In the genomic region with DNA sequence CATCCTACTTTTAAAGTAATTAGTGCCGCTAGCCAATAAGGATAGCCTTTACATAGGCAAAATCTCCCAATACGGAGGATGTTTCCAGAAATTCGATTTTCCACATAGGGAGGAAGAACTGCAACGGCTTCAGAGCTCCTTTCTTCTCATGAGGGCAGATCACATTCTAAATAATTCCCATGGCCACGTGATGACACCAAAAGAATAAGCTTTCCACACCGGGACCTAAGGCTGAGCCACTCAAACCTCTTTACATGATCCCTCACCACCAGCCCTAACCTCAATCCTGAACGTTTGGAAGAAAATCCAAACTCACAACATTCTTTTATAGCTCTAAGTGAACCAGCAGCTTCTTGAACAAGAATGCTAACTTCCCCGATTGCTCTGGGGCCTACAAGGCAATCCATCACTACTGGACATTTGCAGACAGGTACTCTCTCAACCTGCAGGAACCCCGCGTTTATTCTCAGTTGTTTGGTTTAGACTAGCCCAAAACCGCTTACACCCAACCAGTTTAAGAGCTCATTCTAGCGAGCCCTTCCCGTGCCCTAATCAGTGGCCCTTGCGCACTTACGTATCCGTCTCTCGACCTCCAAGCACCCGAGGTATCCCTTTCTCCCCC, we compare ENCODE assay signal across 8 cellular contexts. TPM values are rescaled to one million over a fixed set of nuclear protein-coding genes. Genes with fewer than 3 reads are reported as not detected.
A peak's percentile ranks its signal among the peaks of the same experiment; 100 is the strongest.
DNase-seq lines count a peak whose midpoint lies in the region; ATAC-seq and TF ChIP-seq lines count a peak whose summit lies in the region.

No MANE protein-coding gene starts in this region.

- peak overlapping the region; percentile 87 for H3K4me2 ChIP-seq in hepatocyte

- H3K27me3 Mint-ChIP-seq in activated CD8-positive, alpha-beta T cell treated with anti-CD3 and anti-CD28 coated beads, Interleukin-2, amount 10 ng/mL, durations not matched to agents 7 days and 5 days (ENCODE audit: low read depth), result peaks cover 4% of the 10 kb centered on the region

- peaks cover 21% of the 10 kb centered on the region for H3K4me1 ChIP-seq in HUES64 (ENCODE audit: insufficient read depth, low read length)
- H3K4me1 ChIP-seq in hepatocyte (ENCODE audit: insufficient read depth), result peaks cover 16% of the 10 kb centered on the region
- peaks cover 11 to 23% (median 19%) of the 10 kb centered on the region in 3 donors for H3K4me1 ChIP-seq in skeletal muscle tissue (ENCODE audit: control insufficient read depth in 3 of 3, insufficient read depth in 3 of 3, low read length in 3 of 3)

- POLR2A ChIA-PET in activated CD8-positive, alpha-beta T cell treated with anti-CD3 and anti-CD28 coated beads, Interleukin-2, amount 10 ng/mL, durations not matched to agents 7 days and 5 days (lab: Charles Lee), result interaction anchor here (0.7 to 2.6 kb wide), 3 partner anchors 14 to 58 kb away, joined by 3 to 21 read pairs (median 8); partner anchors contain the start of gene IPO8

- WGBS in HUES64, result 3% methylated on average over 18 of the region's 18 CpGs
- 14% methylated on average over 18 of the region's 18 CpGs for WGBS in hepatocyte (ENCODE audit: low lambda C conversion rate, missing lambda C conversion rate)

- H2AFZ ChIP-seq in hepatocyte, result peak overlapping the region; percentile 86

- peak overlapping the region; percentile 70 for H3K9ac ChIP-seq in HUES64 (ENCODE audit: low read depth, low read length)
- peak overlapping the region; percentile 76 to 83 (median 78) for H3K9ac ChIP-seq in skeletal muscle tissue (ENCODE audit: low read depth in 1 of 3, low read length in 3 of 3)

- peak overlapping the region; percentile 82 for H3K27ac Mint-ChIP-seq in activated CD8-positive, alpha-beta T cell treated with anti-CD3 and anti-CD28 coated beads, Interleukin-2, amount 10 ng/mL, durations not matched to agents 7 days and 5 days

- peaks cover 44% of the 10 kb centered on the region for H3K79me2 ChIP-seq in hepatocyte

- H4K20me1 ChIP-seq in hepatocyte (ENCODE audit: insufficient read depth, poor library complexity, severe bottlenecking), result peaks cover 2% of the 10 kb centered on the region

- H3K4me3 Mint-ChIP-seq in activated CD8-positive, alpha-beta T cell treated with anti-CD3 and anti-CD28 coated beads, Interleukin-2, amount 10 ng/mL, durations not matched to agents 7 days and 5 days, result peak overlapping the region; percentile 87

- H3K9me2 ChIP-seq in hepatocyte (replicated peaks; ENCODE audit: insufficient read depth), result no peaks in the 10 kb centered on the region

- TF ChIP-seq CTCF in hepatocyte (IDR thresholded peaks at IDR 0.05; ENCODE audit: poor library complexity), result no peak

- no peaks in the 10 kb centered on the region for H3K9me3 ChIP-seq in HUES64 (ENCODE audit: insufficient read depth, low read depth, low read length)
- H3K9me3 ChIP-seq in hepatocyte (ENCODE audit: low read depth), result no peaks in the 10 kb centered on the region
- no peaks in the 10 kb centered on the region for H3K9me3 ChIP-seq in skeletal muscle tissue (ENCODE audit: control insufficient read depth in 3 of 3, low read length in 3 of 3)

- H3K27ac ChIP-seq in HUES64 (ENCODE audit: low read depth, low read length) (peak overlapping the region; percentile 75; the same call in 1 of the 2 replicates), hepatocyte (peak overlapping the region; percentile 76), skeletal muscle tissue (ENCODE audit: low read depth, low read length) (peak overlapping the region; percentile 85)

- peaks cover 4% of the 10 kb centered on the region for H3K36me3 Mint-ChIP-seq in activated CD8-positive, alpha-beta T cell treated with anti-CD3 and anti-CD28 coated beads, Interleukin-2, amount 10 ng/mL, durations not matched to agents 7 days and 5 days (ENCODE audit: low read depth)

- ATAC-seq in activated CD8-positive, alpha-beta T cell treated with anti-CD3 and anti-CD28 coated beads, Interleukin-2, amount 10 ng/mL, durations not matched to agents 7 days and 5 days, result no peak
- ATAC-seq in GM19328 (IDR thresholded peaks at IDR 0.05; ENCODE audit: unreplicated experiment) (no peak), GM21723 (IDR thresholded peaks at IDR 0.05; ENCODE audit: unreplicated experiment) (no peak)

- peak overlapping the region; percentile 76 for H3K4me3 ChIP-seq in HUES64 (ENCODE audit: low read length)
- peak overlapping the region; percentile 68 for H3K4me3 ChIP-seq in hepatocyte
- H3K4me3 ChIP-seq in skeletal muscle tissue (ENCODE audit: low read length in 3 of 3), result peak overlapping the region; percentile 76 to 91 (median 84)

- H3K27me3 ChIP-seq in HUES64 (ENCODE audit: insufficient read depth, low read length) (no peaks in the 10 kb centered on the region), hepatocyte (no peaks in the 10 kb centered on the region), skeletal muscle tissue (ENCODE audit: control insufficient read depth in 3 of 3, insufficient read depth in 3 of 3, low read length in 3 of 3) (no peaks in the 10 kb centered on the region)

- no peaks in the 10 kb centered on the region for H3K9me3 Mint-ChIP-seq in activated CD8-positive, alpha-beta T cell treated with anti-CD3 and anti-CD28 coated beads, Interleukin-2, amount 10 ng/mL, durations not matched to agents 7 days and 5 days (ENCODE audit: insufficient read depth)

- H3K36me3 ChIP-seq in HUES64 (ENCODE audit: insufficient read depth, low read length) (peaks cover 23% of the 10 kb centered on the region), hepatocyte (replicated peaks; ENCODE audit: insufficient read depth, low read depth) (no peaks in the 10 kb centered on the region), skeletal muscle tissue (ENCODE audit: control insufficient read depth in 3 of 3, insufficient read depth in 3 of 3, low read length in 3 of 3) (peaks cover 0 to 2% (median 0%) of the 10 kb centered on the region in 3 donors)

- peak; percentile 56 for DNase-seq in DMS53 treated with DMSO at 0.1 percent for 48 hours (lab: John Stamatoyannopoulos, UW; ENCODE audit: unreplicated experiment)
- DNase-seq in activated CD8-positive, alpha-beta T cell treated with anti-CD3 and anti-CD28 coated beads, Interleukin-2, amount 10 ng/mL, durations not matched to agents 7 days and 5 days, result no peak
- DNase-seq in hepatocyte (ENCODE audit: low spot score), result peak; percentile 17
- DNase-seq in KG1 (lab: John Stamatoyannopoulos, UW), result no peak

- peaks cover 17% of the 10 kb centered on the region for H3K4me1 Mint-ChIP-seq in activated CD8-positive, alpha-beta T cell treated with anti-CD3 and anti-CD28 coated beads, Interleukin-2, amount 10 ng/mL, durations not matched to agents 7 days and 5 days (ENCODE audit: low read depth)

- CTCF ChIA-PET in activated CD8-positive, alpha-beta T cell treated with anti-CD3 and anti-CD28 coated beads, Interleukin-2, amount 10 ng/mL, durations not matched to agents 7 days and 5 days (lab: Charles Lee), result interaction anchor here (0.8 to 2.7 kb wide), 12 partner anchors 10 to 69 kb away, joined by 3 to 14 read pairs (median 4); partner anchors contain the start of gene IPO8

RNA-seq across cellular contexts. Expression of gene CAPRIN2, which starts 0.9 kb away (rescaled TPM):
- 34.5 TPM for polyA plus RNA-seq in HUES64 (2013, experiment 1 of 2)
- 41.1 TPM for polyA plus RNA-seq in HUES64 (2013, experiment 2 of 2)
- total RNA-seq in activated CD8-positive, alpha-beta T cell treated with anti-CD3 and anti-CD28 coated beads, Interleukin-2, amount 10 ng/mL, durations not matched to agents 7 days and 5 days, result 10 to 100 TPM in 1 of 2 experiments, 1 to 10 TPM in 1; 8.9 to 10.7 TPM
- total RNA-seq in hepatocyte (25.4 and 30.7 TPM in 2 replicates), skeletal muscle tissue (15.7 TPM)
- 19.0 and 23.0 TPM in 2 replicates for polyA plus RNA-seq in hepatocyte

RNA-seq across cellular contexts. Expression of gene IPO8, which starts 58.2 kb away (rescaled TPM):
- 32.8 TPM for polyA plus RNA-seq in HUES64 (2013, experiment 1 of 2)
- 32.5 TPM for polyA plus RNA-seq in HUES64 (2013, experiment 2 of 2)
- 10 to 100 TPM; 50.8 to 52.2 TPM for total RNA-seq in activated CD8-positive, alpha-beta T cell treated with anti-CD3 and anti-CD28 coated beads, Interleukin-2, amount 10 ng/mL, durations not matched to agents 7 days and 5 days
- total RNA-seq in hepatocyte (26.3 and 31.6 TPM in 2 replicates), skeletal muscle tissue (40.7 TPM)
- 7.2 and 7.3 TPM in 2 replicates for polyA plus RNA-seq in hepatocyte

Comparison
In these comparisons a context has a peak if more than half of its experiments do, and no peak if none do; other contexts are left out.
1. DNase-seq: peak in DMS53 treated with DMSO at 0.1 percent for 48 hours (single experiment) and hepatocyte (single experiment); none in activated CD8-positive, alpha-beta T cell treated with anti-CD3 and anti-CD28 coated beads, Interleukin-2, amount 10 ng/mL, durations not matched to agents 7 days and 5 days (single experiment) and KG1 (single experiment).
2. Peak in every context shown above with its lines, with median percentiles within 50 percentile points of each other: H3K27ac ChIP-seq and H3K4me3 ChIP-seq.